In the genomic region with DNA sequence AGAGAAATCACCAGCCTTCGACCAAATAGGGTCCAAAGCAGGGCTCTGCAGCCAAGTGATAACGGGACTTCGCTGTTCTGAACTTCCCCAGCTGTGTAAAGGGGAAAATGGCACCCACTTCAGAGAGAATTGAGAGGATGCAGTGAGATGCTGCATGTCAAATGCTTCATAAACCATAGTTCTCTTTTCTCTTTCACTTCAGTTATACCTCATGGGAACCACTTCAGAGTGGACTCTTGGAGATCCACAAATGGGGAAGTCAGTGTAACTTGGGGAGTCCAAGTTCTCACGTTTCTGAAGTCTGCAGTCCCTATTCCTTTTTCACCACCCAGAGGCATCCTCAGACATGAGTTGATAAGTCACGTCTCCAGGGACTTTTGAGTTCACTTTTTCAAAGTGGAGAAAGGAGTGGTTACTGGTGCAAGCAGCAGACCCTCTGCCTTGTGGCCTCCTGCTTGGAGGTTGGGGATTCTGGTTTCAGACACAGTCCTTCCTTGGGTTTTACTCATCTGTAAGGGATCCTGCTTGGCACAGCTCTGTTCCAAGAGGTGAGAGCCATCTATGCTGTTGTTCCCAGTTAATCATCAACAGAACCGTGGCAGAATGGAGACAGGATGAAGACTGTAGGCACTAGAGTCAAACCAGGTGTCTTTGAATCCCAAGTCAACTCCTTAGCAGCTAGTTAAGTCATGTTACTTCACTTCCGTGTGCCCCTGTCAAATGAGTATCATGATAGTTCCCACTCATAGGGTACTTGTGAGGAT, we compare ENCODE assay signal across 12 cellular contexts.
DNase-seq lines count a peak whose midpoint lies in the region; ATAC-seq and TF ChIP-seq lines count a peak whose summit lies in the region.
"Had no signal": no experiment of that assay in that cellular context is flagged by ENCODE, and none has a peak within 500 bp of the region (broad histone marks: within the 10 kb centered on the region; RNA-seq: fewer than 3 reads in every experiment).

No MANE protein-coding gene starts in this region.

- no peak for TF ChIP-seq CTCF in body of pancreas (IDR thresholded peaks at IDR 0.05)
- TF ChIP-seq CTCF in tibial artery (IDR thresholded peaks at IDR 0.05): no peak
- no peak for TF ChIP-seq CTCF in suprapubic skin (IDR thresholded peaks at IDR 0.05)

- peak; percentile 2 for DNase-seq in cardiac septum (ENCODE audit: low spot score)
- DNase-seq in right cardiac atrium: no peak
- DNase-seq in body of pancreas: peak in 3 of 4 donors; percentile 26 to 50 (median 31)
- DNase-seq in COLO829 (ENCODE audit: low spot score): no peak
- DNase-seq in tibial artery: no peak
- DNase-seq in putamen (ENCODE audit: low spot score): no peak
- DNase-seq in suprapubic skin (ENCODE audit: low spot score in 2 of 2): no peak
- DNase-seq: nucleus accumbens, upper lobe of left lung had no signal

- ATAC-seq in right cardiac atrium (no peak), HG03095 (IDR thresholded peaks at IDR 0.05; ENCODE audit: unreplicated experiment) (peak; percentile 56), body of pancreas (peak; percentile 55)

- TF ChIP-seq EP300 in suprapubic skin (IDR thresholded peaks at IDR 0.05): no peak

- H3K4me3 ChIP-seq in right cardiac atrium (ENCODE audit: low read length): no peak overlapping the region
- H3K4me3 ChIP-seq in body of pancreas: no peak overlapping the region
- no peak overlapping the region for H3K4me3 ChIP-seq in tibial artery
- no peak overlapping the region for H3K4me3 ChIP-seq in suprapubic skin
- H3K4me3 ChIP-seq: adrenal gland, SK-N-MC, upper lobe of left lung had no signal

- no peaks in the 10 kb centered on the region for H3K27me3 ChIP-seq in right cardiac atrium (ENCODE audit: control insufficient read depth, insufficient read depth)
- H3K27me3 ChIP-seq in body of pancreas: no peaks in the 10 kb centered on the region
- no peaks in the 10 kb centered on the region for H3K27me3 ChIP-seq in tibial artery
- H3K27me3 ChIP-seq in suprapubic skin: no peaks in the 10 kb centered on the region
- H3K27me3 ChIP-seq: adrenal gland, upper lobe of left lung had no signal

- H3K4me1 ChIP-seq in right cardiac atrium (ENCODE audit: control insufficient read depth, insufficient read depth, low read length) (no peaks in the 10 kb centered on the region), body of pancreas (peaks cover 11% of the 10 kb centered on the region), tibial artery (no peaks in the 10 kb centered on the region), suprapubic skin (no peaks in the 10 kb centered on the region)
- H3K4me1 ChIP-seq: adrenal gland, upper lobe of left lung had no signal

- intact Hi-C loops in cardiac septum (cut with DNase I) (no loop called here), right cardiac atrium (cut with DNase I) (no loop called here), body of pancreas (cut with DNase I) (no loop called here), tibial artery (cut with DNase I; ENCODE audit: low total_unique reads) (no loop called here)

- 72% methylated on average over 7 of the region's 7 CpGs for WGBS in right cardiac atrium
- WGBS in body of pancreas, 2 donors: 57 to 69% methylated on average over 7 of the region's 7 CpGs
- WGBS in suprapubic skin: 76% methylated on average over 7 of the region's 7 CpGs

- no peak for TF ChIP-seq POLR2A in body of pancreas (IDR thresholded peaks at IDR 0.05)
- no peak for TF ChIP-seq POLR2A in suprapubic skin (IDR thresholded peaks at IDR 0.05)

- H3K9me3 ChIP-seq in right cardiac atrium (ENCODE audit: control insufficient read depth, low read length): no peaks in the 10 kb centered on the region
- H3K9me3 ChIP-seq in body of pancreas: no peaks in the 10 kb centered on the region
- no peaks in the 10 kb centered on the region for H3K9me3 ChIP-seq in tibial artery
- H3K9me3 ChIP-seq in suprapubic skin: no peaks in the 10 kb centered on the region
- H3K9me3 ChIP-seq: adrenal gland, upper lobe of left lung had no signal

- H3K27ac ChIP-seq in right cardiac atrium (ENCODE audit: low read length) (no peak overlapping the region), body of pancreas (peak overlapping the region; percentile 6 to 54 (median 16)), tibial artery (no peak overlapping the region), suprapubic skin (no peak overlapping the region)
- H3K27ac ChIP-seq: adrenal gland, SK-N-MC, upper lobe of left lung had no signal

- H3K36me3 ChIP-seq in body of pancreas (replicated peaks in 1 of 2; ENCODE audit: insufficient read depth in 1 of 2, low read depth in 2 of 2): no peaks in the 10 kb centered on the region
- H3K36me3 ChIP-seq in tibial artery: no peaks in the 10 kb centered on the region
- H3K36me3 ChIP-seq in suprapubic skin: no peaks in the 10 kb centered on the region
- H3K36me3 ChIP-seq: adrenal gland, upper lobe of left lung had no signal

Comparison
In these comparisons a context has a peak if more than half of its experiments do, and no peak if none do; other contexts are left out.
1. DNase-seq: peak in cardiac septum (single experiment) and body of pancreas (3 of 4); none in right cardiac atrium (0 of 3), COLO829 (single experiment), tibial artery (0 of 2), putamen (single experiment) and suprapubic skin (0 of 2).
2. ATAC-seq: peak in HG03095 (single experiment) and body of pancreas (single experiment); none in right cardiac atrium (0 of 2).
3. H3K27ac ChIP-seq: peak in body of pancreas (4 of 4); none in right cardiac atrium (single experiment), tibial artery (0 of 2) and suprapubic skin (single experiment).